8 cellular contexts compared by ENCODE assay signal in genomic region chr17:7523033-7523432, GRCh38. TPM values are rescaled to one million over a fixed set of nuclear protein-coding genes. Genes with fewer than 3 reads are reported as not detected.
DNase-seq lines count a peak whose midpoint lies in the region; ATAC-seq lines count a peak whose summit lies in the region.

No MANE protein-coding gene starts in this region.

- no peaks in the 10 kb centered on the region for H3K27me3 ChIP-seq in CD8-positive, alpha-beta memory T cell (ENCODE audit: insufficient read depth, low read length, poor library complexity, severe bottlenecking)
- no peaks in the 10 kb centered on the region for H3K27me3 ChIP-seq in right cardiac atrium (ENCODE audit: control insufficient read depth, insufficient read depth)

- CTCF ChIA-PET in CD8-positive, alpha-beta memory T cell (lab: Charles Lee), result interaction anchor here (0.7 to 5.5 kb wide), 11 partner anchors 8 to 167 kb away, joined by 3 to 37 read pairs (median 5); partner anchors contain the start of genes SENP3, TMEM95 and TNFSF13

- ATAC-seq in right cardiac atrium (peak; percentile 31 to 48), HG03442 (IDR thresholded peaks at IDR 0.05; ENCODE audit: unreplicated experiment) (no peak), GM18517 (IDR thresholded peaks at IDR 0.05; ENCODE audit: unreplicated experiment) (no peak)

- no peaks in the 10 kb centered on the region for H3K9me3 ChIP-seq in CD8-positive, alpha-beta memory T cell (ENCODE audit: low read length)
- no peaks in the 10 kb centered on the region for H3K9me3 ChIP-seq in right cardiac atrium (ENCODE audit: control insufficient read depth, low read length)

- peaks cover 0 to 5% (median 2%) of the 10 kb centered on the region in 3 donors for H3K4me1 Mint-ChIP-seq in CD8-positive, alpha-beta memory T cell

- WGBS in right cardiac atrium, result 35% methylated on average over 10 of the region's 10 CpGs

- intact Hi-C loops in right cardiac atrium (cut with DNase I), result no loop called here

- no peak overlapping the region for H3K27ac Mint-ChIP-seq in CD8-positive, alpha-beta memory T cell

- H3K36me3 Mint-ChIP-seq in CD8-positive, alpha-beta memory T cell, result no peaks in the 10 kb centered on the region

- peak; percentile 31 to 62 (median 37) for DNase-seq in CD8-positive, alpha-beta memory T cell
- peak; percentile 80 for DNase-seq in NCI-H82 (lab: John Stamatoyannopoulos, UW)
- DNase-seq in activated T-cell treated with anti-CD3 and anti-CD28 coated beads, Interleukin-2, amount 50 U/mL, for 48 hours, result peak; percentile 54 to 60
- peak in 1 of 3 donors; percentile 69 for DNase-seq in right cardiac atrium
- peak; percentile 33 for DNase-seq in stimulated activated CD8-positive, alpha-beta memory T cell treated with anti-CD3 and anti-CD28 coated beads, Interleukin-12 subunit alpha, Interleukin-12 subunit beta, amount 100 ng/mL, for 1 hour (ENCODE audit: low read depth)
- DNase-seq in G401 (ENCODE audit: low spot score), result no peak

- no peaks in the 10 kb centered on the region for H3K4me1 ChIP-seq in CD8-positive, alpha-beta memory T cell (ENCODE audit: insufficient read depth, low read length)
- no peaks in the 10 kb centered on the region for H3K4me1 ChIP-seq in right cardiac atrium (ENCODE audit: control insufficient read depth, insufficient read depth, low read length)

- no peaks in the 10 kb centered on the region for H3K36me3 ChIP-seq in CD8-positive, alpha-beta memory T cell (ENCODE audit: insufficient read depth, low read length)

- no peak overlapping the region for H3K27ac ChIP-seq in CD8-positive, alpha-beta memory T cell (ENCODE audit: low read depth, low read length)
- H3K27ac ChIP-seq in right cardiac atrium (ENCODE audit: low read length), result no peak overlapping the region

- in situ Hi-C loops in G401 (cut with HindIII; ENCODE audit: low sequenced_read_pairs), result no loop called here

- H3K4me3 ChIP-seq in CD8-positive, alpha-beta memory T cell (ENCODE audit: low read length), result no peak overlapping the region
- H3K4me3 ChIP-seq in right cardiac atrium (ENCODE audit: low read length), result no peak overlapping the region

- peaks cover 0 to 5% (median 3%) of the 10 kb centered on the region in 5 donors for H3K9me3 Mint-ChIP-seq in CD8-positive, alpha-beta memory T cell

- H3K4me3 Mint-ChIP-seq in CD8-positive, alpha-beta memory T cell, result no peak overlapping the region

- no peaks in the 10 kb centered on the region for H3K27me3 Mint-ChIP-seq in CD8-positive, alpha-beta memory T cell

- POLR2A ChIA-PET in CD8-positive, alpha-beta memory T cell (lab: Charles Lee), result interaction anchor here (0.6 kb wide), 1 partner anchor 38 kb away, joined by 3 read pairs; no protein-coding TSS in a partner anchor

RNA-seq across cellular contexts. Expression of gene TNFSF12, which starts 25.8 kb away (rescaled TPM):
- 10 to 100 TPM; 18.6 to 22.5 TPM for total RNA-seq in CD8-positive, alpha-beta memory T cell
- polyA plus RNA-seq in CD8-positive, alpha-beta memory T cell, result 60.8 TPM
- 10 to 100 TPM; 42.9 to 52.0 (median 47.5) TPM for total RNA-seq in right cardiac atrium
- 58.4 TPM for polyA plus RNA-seq in right cardiac atrium
- total RNA-seq in G401 (2014; rRNA removed; shearing (Covaris generic)), result not detected in 2 replicates

RNA-seq across cellular contexts. Expression of gene TNFSF13, which starts 35.5 kb away (rescaled TPM):
- 1 to 10 TPM in 1 of 2 experiments, under 1 TPM in 1; 0.80 to 1.6 TPM for total RNA-seq in CD8-positive, alpha-beta memory T cell
- not detected for polyA plus RNA-seq in CD8-positive, alpha-beta memory T cell
- total RNA-seq in right cardiac atrium, result 10 to 100 TPM; 14.6 to 19.9 (median 15.7) TPM
- 15.3 TPM for polyA plus RNA-seq in right cardiac atrium
- 1.5 TPM in 1 of 2 replicates, not detected in the other for total RNA-seq in G401 (2014; rRNA removed; shearing (Covaris generic))

RNA-seq across cellular contexts. Expression of gene SENP3, which starts 38.7 kb away (rescaled TPM):
- total RNA-seq in CD8-positive, alpha-beta memory T cell, result 100 to 1,000 TPM; 111 to 121 TPM
- 12.0 TPM for polyA plus RNA-seq in CD8-positive, alpha-beta memory T cell
- total RNA-seq in right cardiac atrium, result 10 to 100 TPM; 27.2 to 37.2 (median 34.2) TPM
- 45.2 TPM for polyA plus RNA-seq in right cardiac atrium
- 157 and 182 TPM in 2 replicates for total RNA-seq in G401 (2014; rRNA removed; shearing (Covaris generic))

RNA-seq across cellular contexts. Expression of gene POLR2A, which starts 38.9 kb away (rescaled TPM):
- 100 to 1,000 TPM; 190 to 192 TPM for total RNA-seq in CD8-positive, alpha-beta memory T cell
- polyA plus RNA-seq in CD8-positive, alpha-beta memory T cell, result 69.6 TPM
- total RNA-seq in right cardiac atrium, result 10 to 100 TPM; 41.9 to 51.4 (median 47.4) TPM
- 22.3 TPM for polyA plus RNA-seq in right cardiac atrium
- total RNA-seq in G401 (2014; rRNA removed; shearing (Covaris generic)), result 52.7 and 52.8 TPM in 2 replicates

RNA-seq across cellular contexts. Expression of gene SLC35G6, which starts 41.8 kb away (rescaled TPM):
- not detected for total RNA-seq in CD8-positive, alpha-beta memory T cell
- polyA plus RNA-seq in CD8-positive, alpha-beta memory T cell, result 0.12 TPM
- not detected for total RNA-seq in right cardiac atrium
- polyA plus RNA-seq in right cardiac atrium, result not detected
- not detected in 2 replicates for total RNA-seq in G401 (2014; rRNA removed; shearing (Covaris generic))

Comparison
In these comparisons a context has a peak if more than half of its experiments do, and no peak if none do; other contexts are left out.
1. ATAC-seq: peak in right cardiac atrium (2 of 2); none in HG03442 (single experiment) and GM18517 (single experiment).
2. RNA of gene TNFSF12, which starts 25.8 kb away (total RNA-seq): 42.9 to 52.0 TPM in right cardiac atrium and 18.6 to 22.5 TPM in CD8-positive, alpha-beta memory T cell; not detected in G401; every median in the first group is over 10 times any median in the second.